8 cellular contexts compared by ENCODE assay signal in genomic region chr12:27334052-27334720, GRCh38. TPM values are rescaled to one million over a fixed set of nuclear protein-coding genes. Genes with fewer than 3 reads are reported as not detected.
DNase-seq lines count a peak whose midpoint lies in the region; ATAC-seq and TF ChIP-seq lines count a peak whose summit lies in the region.

No MANE protein-coding gene starts in this region.

- no peak overlapping the region for H3K14ac ChIP-seq in mesenchymal stem cell (ENCODE audit: low read length in 2 of 2)

- no peak overlapping the region for H4K91ac ChIP-seq in mesenchymal stem cell (ENCODE audit: low read length)

- H3K18ac ChIP-seq in mesenchymal stem cell (ENCODE audit: low read depth in 1 of 2, low read length in 2 of 2) = no peak overlapping the region

- no peaks in the 10 kb centered on the region for H3K36me3 ChIP-seq in mesenchymal stem cell (ENCODE audit: control insufficient read depth in 1 of 2, insufficient read depth in 2 of 2, low read depth in 1 of 2, low read length in 2 of 2)

- no peaks in the 10 kb centered on the region for H3K9me3 Mint-ChIP-seq in Calu3 (ENCODE audit: low read depth, unreplicated experiment)
- H3K9me3 Mint-ChIP-seq in HFFc6 = no peaks in the 10 kb centered on the region
- no peaks in the 10 kb centered on the region for H3K9me3 Mint-ChIP-seq in activated naive CD8-positive, alpha-beta T cell (ENCODE audit: low read depth)

- H3K4me3 Mint-ChIP-seq in Calu3 (ENCODE audit: low read depth, unreplicated experiment) = peak overlapping the region; percentile 81
- peak overlapping the region; percentile 92 for H3K4me3 Mint-ChIP-seq in HFFc6
- H3K4me3 Mint-ChIP-seq in activated naive CD8-positive, alpha-beta T cell = peak overlapping the region; percentile 90

- TSS peak; percentile 62 for BruUV-seq in Calu3 (replicated peaks; lab: Mats Ljungman, UMichigan)

- no peak overlapping the region for H3K27ac ChIP-seq in mesenchymal stem cell (ENCODE audit: low read length, poor library complexity, severe bottlenecking)

- no peak overlapping the region for H2BK120ac ChIP-seq in mesenchymal stem cell (ENCODE audit: low read depth, low read length)

- WGBS in mesenchymal stem cell = 38% methylated on average over 6 of the region's 7 CpGs

- no peak overlapping the region for H3K4ac ChIP-seq in mesenchymal stem cell (ENCODE audit: low read depth in 1 of 2, low read length in 2 of 2)

- no peak overlapping the region for H2AK5ac ChIP-seq in mesenchymal stem cell (ENCODE audit: low read length, severe bottlenecking)

- no peaks in the 10 kb centered on the region for H3K9me3 ChIP-seq in mesenchymal stem cell (ENCODE audit: control insufficient read depth, low read length)

- H3K36me3 Mint-ChIP-seq in Calu3 (ENCODE audit: insufficient read depth, unreplicated experiment) (peaks cover 74% of the 10 kb centered on the region), HFFc6 (ENCODE audit: low read depth) (peaks cover 6% of the 10 kb centered on the region)
- no peaks in the 10 kb centered on the region for H3K36me3 Mint-ChIP-seq in activated naive CD8-positive, alpha-beta T cell

- H4K8ac ChIP-seq in mesenchymal stem cell (ENCODE audit: low read length) = no peak overlapping the region

- H3K27me3 Mint-ChIP-seq in Calu3 (ENCODE audit: unreplicated experiment) (no peaks in the 10 kb centered on the region), HFFc6 (ENCODE audit: insufficient read depth) (no peaks in the 10 kb centered on the region; the same call in 1 of the 2 replicates)
- H3K27me3 Mint-ChIP-seq in activated naive CD8-positive, alpha-beta T cell = peaks cover 18% of the 10 kb centered on the region

- no peak overlapping the region for H3K23ac ChIP-seq in mesenchymal stem cell (ENCODE audit: low read length in 2 of 2)

- DNase-seq in Calu3 (no peak), HFFc6 (no peak), mesenchymal stem cell (no peak), activated gamma-delta T cell treated with Interleukin-2 at 50 U/mL for 16 hours (no peak), islet precursor cell (no peak), putamen (ENCODE audit: low spot score) (no peak)

- no peak overlapping the region for H2BK5ac ChIP-seq in mesenchymal stem cell (ENCODE audit: low read depth, low read length, poor library complexity, severe bottlenecking)

- ATAC-seq in GM21825 (IDR thresholded peaks at IDR 0.05; ENCODE audit: unreplicated experiment) = no peak

- intact Hi-C loops in Calu3 (cut with micrococcal nuclease; ENCODE audit: unreplicated experiment) = loop anchor here (5.0 kb wide), 1 partner anchor 188 kb away; the partner anchor contains the start of gene PPFIBP1

- H3K4me1 Mint-ChIP-seq in Calu3 (ENCODE audit: low read depth, unreplicated experiment) = peaks cover 68% of the 10 kb centered on the region
- H3K4me1 Mint-ChIP-seq in HFFc6 (ENCODE audit: low read depth) = peaks cover 79% of the 10 kb centered on the region
- H3K4me1 Mint-ChIP-seq in activated naive CD8-positive, alpha-beta T cell (ENCODE audit: low read depth) = peaks cover 30% of the 10 kb centered on the region

- H3K79me1 ChIP-seq in mesenchymal stem cell (replicated peaks; ENCODE audit: low read length, poor library complexity, severe bottlenecking) = peaks cover 3% of the 10 kb centered on the region

- H3K27me3 ChIP-seq in mesenchymal stem cell (ENCODE audit: control insufficient read depth in 1 of 2, insufficient read depth in 1 of 2, low read length in 2 of 2) = no peaks in the 10 kb centered on the region

- CTCF ChIA-PET in Calu3 (lab: Charles Lee) = interaction anchor here (1.4 kb wide), 1 partner anchor 18 kb away, joined by 8 read pairs; no protein-coding TSS in a partner anchor

- no peak for TF ChIP-seq CTCF in Calu3 (IDR thresholded peaks at IDR 0.05; ENCODE audit: unreplicated experiment)
- TF ChIP-seq CTCF in HFFc6 (IDR thresholded peaks at IDR 0.05) = no peak

- H3K9ac ChIP-seq in mesenchymal stem cell (ENCODE audit: low read length) = peak overlapping the region; percentile 76

- no peak overlapping the region for H2BK12ac ChIP-seq in mesenchymal stem cell (ENCODE audit: low read length in 2 of 2)

- H2BK15ac ChIP-seq in mesenchymal stem cell (ENCODE audit: low read depth, poor library complexity, severe bottlenecking) = no peak overlapping the region

- H2AFZ ChIP-seq in mesenchymal stem cell (ENCODE audit: low read depth, low read length) = no peak overlapping the region

- no peak overlapping the region for H3K4me2 ChIP-seq in mesenchymal stem cell (ENCODE audit: low read length, poor library complexity, severe bottlenecking)

- H3K4me3 ChIP-seq in mesenchymal stem cell (ENCODE audit: insufficient read depth in 1 of 2, low read depth in 1 of 2, low read length in 2 of 2) = peak overlapping the region in 1 of 2 experiments; percentile 81

- H3K4me1 ChIP-seq in mesenchymal stem cell (ENCODE audit: control insufficient read depth, insufficient read depth, low read depth, low read length) = peaks cover 14% of the 10 kb centered on the region

- peak overlapping the region; percentile 76 for H3K27ac Mint-ChIP-seq in Calu3 (ENCODE audit: unreplicated experiment)
- peak overlapping the region; percentile 80; the same call in 1 of the 2 replicates for H3K27ac Mint-ChIP-seq in HFFc6
- H3K27ac Mint-ChIP-seq in activated naive CD8-positive, alpha-beta T cell = peak overlapping the region; percentile 86

RNA-seq across cellular contexts. Expression of gene BMAL2, which starts 1.6 kb away (rescaled TPM):
- total RNA-seq in Calu3 (2022) = 68.2 and 71.2 TPM in 2 replicates
- 10 to 100 TPM; 23.1 to 47.1 (median 39.9) TPM for total RNA-seq in HFFc6 (2021; fragmentation: NEBNext Ultra II Directional; extraction: Animal tissue kit (Norgen Biotek cat#: 25700))
- 4.1 TPM for polyA plus RNA-seq in mesenchymal stem cell (2013, experiment 1 of 2)
- polyA plus RNA-seq in mesenchymal stem cell (2013, experiment 2 of 2) = 4.6 TPM
